11 cellular contexts compared by ENCODE assay signal in the genomic region with DNA sequence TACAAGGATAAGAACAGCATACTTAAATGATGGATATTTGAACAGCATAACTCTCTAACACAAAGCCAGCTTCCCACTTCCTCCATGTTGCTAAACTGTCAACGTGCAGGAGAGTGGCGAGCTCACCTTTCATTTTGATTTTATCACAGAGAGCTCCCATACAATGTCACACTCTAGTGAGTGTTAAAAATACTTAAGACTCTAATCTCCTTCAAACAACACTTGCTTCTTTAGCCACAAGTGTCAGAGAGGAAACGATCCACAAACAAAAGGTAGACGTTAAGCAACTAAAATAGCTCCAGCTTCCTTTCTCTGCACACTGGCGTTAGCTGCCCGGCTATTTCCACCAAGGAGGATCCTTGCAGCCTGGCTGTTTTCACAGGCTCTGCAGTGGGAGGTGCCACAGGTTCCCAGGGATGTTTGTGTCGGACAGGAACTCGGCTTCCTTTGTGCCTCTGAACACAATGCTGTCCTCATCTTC.
DNase-seq lines count a peak whose midpoint lies in the region; ATAC-seq and TF ChIP-seq lines count a peak whose summit lies in the region.
"Had no signal": no experiment of that assay in that cellular context is flagged by ENCODE, and none has a peak within 500 bp of the region (broad histone marks: within the 10 kb centered on the region; RNA-seq: fewer than 3 reads in every experiment).

No MANE protein-coding gene starts in this region.

- 12% methylated on average over 8 of the region's 8 CpGs for WGBS in prostate gland

- TF ChIP-seq POLR2A in prostate gland (IDR thresholded peaks at IDR 0.05) = no peak

- CTCF ChIA-PET in Panc1 (lab: Charles Lee) = no interaction called here

- DNase-seq in NCI-H748 (lab: John Stamatoyannopoulos, UW; ENCODE audit: unreplicated experiment) (peak; percentile 12), NCI-H748 treated with DMSO at 0.1 percent for 48 hours (lab: John Stamatoyannopoulos, UW) (no peak), Panc1 (ENCODE audit: low read depth, low spot score) (peak; percentile 28), fibroblast of the aortic adventitia (ENCODE audit: low read depth) (no peak), prostate gland (ENCODE audit: low spot score) (peak; percentile 18), HUDEP-2 (lab: John Stamatoyannopoulos, UW; ENCODE audit: unreplicated experiment in 76 of 76) (no peak)

- POLR2A ChIA-PET in Panc1 (lab: Charles Lee) = no interaction called here

- in situ Hi-C loops in Panc1 (cut with HindIII; ENCODE audit: low pct_unique_long_range_greater_than_20kb, low sequenced_read_pairs) = no loop called here

- ATAC-seq in Panc1 = no peak
- ATAC-seq in HG03039 (IDR thresholded peaks at IDR 0.05; ENCODE audit: unreplicated experiment) = no peak
- ATAC-seq in HG03175 (IDR thresholded peaks at IDR 0.05; ENCODE audit: unreplicated experiment) = no peak
- ATAC-seq: A549; HCT116; stimulated activated effector memory CD8-positive, alpha-beta T cell treated with anti-CD3 and anti-CD28 coated beads, Interleukin-12 subunit alpha, Interleukin-12 subunit beta, amount 100 ng/mL, for 72 hours had no signal

- H3K4me3 ChIP-seq in Panc1 (ENCODE audit: low read depth in 2 of 2, low read length in 2 of 2) = peak overlapping the region in 1 of 2 experiments; percentile 11; a peak in 2 of 4 replicates
- no peak overlapping the region for H3K4me3 ChIP-seq in fibroblast of the aortic adventitia (ENCODE audit: low read depth, low read length)
- no peak overlapping the region for H3K4me3 ChIP-seq in prostate gland
- H3K4me3 ChIP-seq: A549 had no signal

- 0 out of 2 replicates have a peak, but pooled peaks cover 3% of the 10 kb centered on the region for H3K9me3 ChIP-seq in Panc1 (ENCODE audit: control insufficient read depth, insufficient read depth, low read depth, low read length)
- H3K9me3 ChIP-seq in prostate gland = no peaks in the 10 kb centered on the region
- H3K9me3 ChIP-seq: A549 had no signal

- TF ChIP-seq CTCF in Panc1 (IDR thresholded peaks at IDR 0.05) (no peak), fibroblast of the aortic adventitia (IDR thresholded peaks at IDR 0.05; ENCODE audit: insufficient read depth, low read length) (peak; percentile 5), prostate gland (IDR thresholded peaks at IDR 0.05) (no peak)

- intact Hi-C loops in Panc1 (cut with micrococcal nuclease; ENCODE audit: unreplicated experiment) = no loop called here
- intact Hi-C loops in prostate gland (cut with DNase I) = no loop called here

- BruUV-seq in Panc1 (replicated peaks; lab: Mats Ljungman, UMichigan) = no TSS peak

- no peaks in the 10 kb centered on the region for H3K36me3 ChIP-seq in Panc1 (ENCODE audit: control insufficient read depth, insufficient read depth, low read length)
- no peaks in the 10 kb centered on the region for H3K36me3 ChIP-seq in prostate gland

- peaks cover 2% of the 10 kb centered on the region; the same call in 1 of the 2 replicates for H3K27me3 ChIP-seq in Panc1 (ENCODE audit: control insufficient read depth, insufficient read depth, low read length)
- H3K27me3 ChIP-seq in prostate gland (replicated peaks; ENCODE audit: insufficient read depth) = no peaks in the 10 kb centered on the region

- H3K4me1 ChIP-seq in Panc1 (ENCODE audit: control insufficient read depth, insufficient read depth, low read length) (no peaks in the 10 kb centered on the region), prostate gland (replicated peaks) (no peaks in the 10 kb centered on the region)

- no peak overlapping the region for H3K27ac ChIP-seq in Panc1 (ENCODE audit: low read length)
- H3K27ac ChIP-seq in prostate gland = no peak overlapping the region
- H3K27ac ChIP-seq: A549 had no signal

Comparison
In these comparisons a context has a peak if more than half of its experiments do, and no peak if none do; other contexts are left out.
1. DNase-seq: peak in NCI-H748 (single experiment), Panc1 (single experiment) and prostate gland (single experiment); none in NCI-H748 treated with DMSO at 0.1 percent for 48 hours (single experiment), fibroblast of the aortic adventitia (single experiment) and HUDEP-2 (0 of 76).